In the genomic region with DNA sequence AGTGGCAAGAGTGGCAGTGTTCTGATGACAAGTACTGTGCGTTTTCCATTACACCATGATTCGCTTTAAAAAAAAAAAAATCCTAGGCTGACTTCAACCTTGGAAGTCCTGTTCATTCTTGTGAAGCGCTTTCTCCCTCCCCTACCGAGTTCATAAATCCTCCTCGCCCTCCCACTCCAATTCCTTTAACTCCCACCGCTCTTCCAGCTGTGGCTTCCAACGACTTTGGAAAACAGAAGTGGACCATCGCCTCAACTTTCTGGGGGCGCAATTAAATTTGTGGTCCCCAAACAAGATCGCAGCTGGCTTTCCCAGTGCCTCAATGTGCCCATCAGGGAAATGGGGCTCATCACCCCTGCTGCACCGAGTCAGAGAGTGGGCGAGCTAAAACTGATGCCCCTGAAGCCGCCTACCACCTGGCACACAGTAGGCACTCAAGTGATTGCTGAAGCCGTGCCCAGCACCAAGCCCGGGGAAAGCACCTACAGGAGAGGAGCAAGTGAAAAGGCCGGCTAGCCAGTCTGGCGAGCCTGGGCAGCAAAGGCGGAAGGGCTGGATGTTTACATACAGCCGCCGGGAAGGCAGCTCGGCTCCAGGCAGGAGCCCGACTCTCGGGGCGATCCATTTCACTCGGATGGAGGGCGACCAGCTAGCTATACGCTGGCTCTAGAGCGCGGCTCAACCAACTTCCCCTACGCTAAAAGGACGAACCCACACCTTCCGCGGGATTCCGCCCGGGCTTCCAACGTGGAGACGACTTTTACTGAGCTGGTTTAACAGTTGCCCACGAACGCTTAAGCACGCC, we compare ENCODE assay signal across 8 cellular contexts. TPM values are rescaled to one million over a fixed set of nuclear protein-coding genes. Genes with fewer than 3 reads are reported as not detected.
A peak's percentile ranks its signal among the peaks of the same experiment; 100 is the strongest.
DNase-seq lines count a peak whose midpoint lies in the region; ATAC-seq and TF ChIP-seq lines count a peak whose summit lies in the region.

No MANE protein-coding gene starts in this region.

- CTCF ChIA-PET in WTC11 (lab: Charles Lee) = interaction anchor here (0.6 to 3.8 kb wide), 11 partner anchors 17 to 440 kb away, joined by 3 to 16 read pairs (median 5); no protein-coding TSS in a partner anchor

- POLR2A ChIA-PET in WTC11 (lab: Charles Lee) = interaction anchor here (1.1 to 2.2 kb wide), 7 partner anchors 13 to 142 kb away, joined by 3 to 12 read pairs (median 6); no protein-coding TSS in a partner anchor

- H2AFZ ChIP-seq in neural progenitor cell (replicated peaks) = peak overlapping the region; percentile 70

- peaks cover 61% of the 10 kb centered on the region for H3K79me2 ChIP-seq in neural progenitor cell (ENCODE audit: low read depth)

- H3F3A ChIP-seq in neural progenitor cell (ENCODE audit: low read depth) = peaks cover 40% of the 10 kb centered on the region

- no peaks in the 10 kb centered on the region for H3K9me3 ChIP-seq in neural progenitor cell (ENCODE audit: low read depth)

- H3K4me3 ChIP-seq in LNCaP clone FGC (ENCODE audit: low read depth, low read length) = peak overlapping the region; percentile 74
- peak overlapping the region; percentile 96 for H3K4me3 ChIP-seq in neural progenitor cell

- H3K4me1 ChIP-seq in foreskin keratinocyte (no peaks in the 10 kb centered on the region), neural progenitor cell (peaks cover 38% of the 10 kb centered on the region)

- peak overlapping the region; percentile 96 for H3K4me3 Mint-ChIP-seq in WTC11
- peak overlapping the region; percentile 99 for H3K4me3 Mint-ChIP-seq in neural progenitor cell

- peaks cover 54% of the 10 kb centered on the region for H4K20me1 ChIP-seq in neural progenitor cell (ENCODE audit: low read depth)

- peak overlapping the region; percentile 68 for H3K9ac ChIP-seq in neural progenitor cell

- ATAC-seq in WTC11 (no peak), foreskin keratinocyte (peak; percentile 60), HG03039 (IDR thresholded peaks at IDR 0.05; ENCODE audit: unreplicated experiment) (no peak)

- no peaks in the 10 kb centered on the region; the same call in 1 of the 2 replicates for H3K36me3 Mint-ChIP-seq in WTC11
- peaks cover 2% of the 10 kb centered on the region for H3K36me3 Mint-ChIP-seq in neural progenitor cell

- H3K27me3 ChIP-seq in foreskin keratinocyte = no peaks in the 10 kb centered on the region
- H3K27me3 ChIP-seq in neural progenitor cell = no peaks in the 10 kb centered on the region

- TF ChIP-seq CTCF in LNCaP clone FGC (IDR thresholded peaks at IDR 0.05; ENCODE audit: control insufficient read depth, extremely low read depth, insufficient read depth) (no peak), WTC11 (IDR thresholded peaks at IDR 0.05) (no peak), foreskin keratinocyte (conservative IDR thresholded peaks at IDR 0.05) (no peak), neural progenitor cell (IDR thresholded peaks at IDR 0.05) (no peak)

- H3K27me3 Mint-ChIP-seq in WTC11 (ENCODE audit: low read depth) (no peaks in the 10 kb centered on the region), neural progenitor cell (ENCODE audit: insufficient read depth, low read depth) (no peaks in the 10 kb centered on the region)

- peak; percentile 0 for DNase-seq in activated T-cell treated with anti-CD3 and anti-CD28 coated beads for 48 hours (ENCODE audit: low read depth)
- DNase-seq in activated T-cell treated with anti-CD3 and anti-CD28 coated beads for 4 hours = no peak
- DNase-seq in LNCaP clone FGC (ENCODE audit: low read depth) = no peak
- DNase-seq in WTC11 (ENCODE audit: low spot score) = peak; percentile 60
- DNase-seq in foreskin keratinocyte = peak; percentile 21 to 44
- peak; percentile 75 for DNase-seq in neural progenitor cell (ENCODE audit: low spot score)
- DNase-seq in activated CD4-positive, CD25-positive, alpha-beta regulatory T cell treated with anti-CD3 and anti-CD28 coated beads, Interleukin-2, amount 50 U/mL, for 72 hours = no peak

- peak overlapping the region; percentile 96 for H3K4me2 ChIP-seq in neural progenitor cell

- H3K9me3 Mint-ChIP-seq in WTC11 (no peaks in the 10 kb centered on the region), neural progenitor cell (no peaks in the 10 kb centered on the region)

- H3K27ac ChIP-seq in foreskin keratinocyte (no peak overlapping the region), neural progenitor cell (peak overlapping the region; percentile 92)

- H3K27ac Mint-ChIP-seq in WTC11 (peak overlapping the region; percentile 90; the same call in 1 of the 2 replicates), neural progenitor cell (peak overlapping the region; percentile 97)

- peaks cover 66% of the 10 kb centered on the region for H3K4me1 Mint-ChIP-seq in WTC11
- H3K4me1 Mint-ChIP-seq in neural progenitor cell = peaks cover 46% of the 10 kb centered on the region

- no peaks in the 10 kb centered on the region for H3K36me3 ChIP-seq in neural progenitor cell

TF ChIP-seq in WTC11, 78 proteins besides CTCF, POLR2A, EP300 and RAD21:
- TF ChIP-seq, protein P1, sequence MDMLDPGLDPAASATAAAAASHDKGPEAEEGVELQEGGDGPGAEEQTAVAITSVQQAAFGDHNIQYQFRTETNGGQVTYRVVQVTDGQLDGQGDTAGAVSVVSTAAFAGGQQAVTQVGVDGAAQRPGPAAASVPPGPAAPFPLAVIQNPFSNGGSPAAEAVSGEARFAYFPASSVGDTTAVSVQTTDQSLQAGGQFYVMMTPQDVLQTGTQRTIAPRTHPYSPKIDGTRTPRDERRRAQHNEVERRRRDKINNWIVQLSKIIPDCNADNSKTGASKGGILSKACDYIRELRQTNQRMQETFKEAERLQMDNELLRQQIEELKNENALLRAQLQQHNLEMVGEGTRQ (CRISPR knock-in tag; IDR thresholded peaks at IDR 0.05) = no peak
- TF ChIP-seq GTF2I (CRISPR knock-in tag; conservative IDR thresholded peaks at IDR 0.05) = peak; percentile 93; the same call in 1 of the 2 replicates
- 0 out of 2 replicates have a peak, but pooled peaks have one; percentile 48 for TF ChIP-seq ZNF138 (CRISPR knock-in tag; conservative IDR thresholded peaks at IDR 0.05)
- 0 out of 2 replicates have a peak, but pooled peaks have one; percentile 24 for TF ChIP-seq TP53 (CRISPR knock-in tag; IDR thresholded peaks at IDR 0.05)
- TF ChIP-seq SP1 (CRISPR knock-in tag; conservative IDR thresholded peaks at IDR 0.05) = 0 out of 2 replicates have a peak, but pooled peaks have one; percentile 11
- TF ChIP-seq FOXK1 (CRISPR knock-in tag; IDR thresholded peaks at IDR 0.05) = peak; percentile 42; the same call in 1 of the 2 replicates
- no peak for TF ChIP-seq KAT7 (CRISPR knock-in tag; IDR thresholded peaks at IDR 0.05; ENCODE audit: borderline replicate concordance)
TF ChIP-seq in WTC11: peak in this region for 5.

RNA-seq across cellular contexts. Expression of a gene that starts 1.3 kb away (rescaled TPM):
- 28.2 to 31.0 TPM (median 28.8 TPM) in 3 replicates for total RNA-seq in WTC11 (2021)
- 1.5 and 1.6 TPM in 2 replicates for total RNA-seq in foreskin keratinocyte
- 0.65 and 0.68 TPM in 2 replicates for polyA plus RNA-seq in foreskin keratinocyte
- 28.5 and 32.8 TPM in 2 replicates for total RNA-seq in neural progenitor cell (ENCODE audit: low replicate concordance)

Comparison
In these comparisons a context has a peak if more than half of its experiments do, and no peak if none do; other contexts are left out.
1. DNase-seq: peak in activated T-cell treated with anti-CD3 and anti-CD28 coated beads for 48 hours (single experiment), WTC11 (single experiment), foreskin keratinocyte (2 of 2) and neural progenitor cell (single experiment); none in activated T-cell treated with anti-CD3 and anti-CD28 coated beads for 4 hours (single experiment), LNCaP clone FGC (single experiment) and activated CD4-positive, CD25-positive, alpha-beta regulatory T cell treated with anti-CD3 and anti-CD28 coated beads, Interleukin-2, amount 50 U/mL, for 72 hours (single experiment).
2. RNA of a gene that starts 1.3 kb away (total RNA-seq): 28.2 to 31.0 TPM in WTC11 and 28.5 to 32.8 TPM in neural progenitor cell; 1.5 to 1.6 TPM in foreskin keratinocyte; every median in the first group is over 10 times any median in the second.